ENCODE assay signal across 14 cellular contexts in genomic region chr5:3118321-3118720, GRCh38.
A peak's percentile ranks its signal among the peaks of the same experiment; 100 is the strongest.
DNase-seq lines count a peak whose midpoint lies in the region; ATAC-seq and TF ChIP-seq lines count a peak whose summit lies in the region.
"Had no signal": no experiment of that assay in that cellular context is flagged by ENCODE, and none has a peak within 500 bp of the region (broad histone marks: within the 10 kb centered on the region; RNA-seq: fewer than 3 reads in every experiment).

No MANE protein-coding gene starts in this region.

- H3K79me2 ChIP-seq in neural progenitor cell (ENCODE audit: low read depth), result no peaks in the 10 kb centered on the region

- no peak for TF ChIP-seq POLR2A in erythroblast (IDR thresholded peaks at IDR 0.05; ENCODE audit: low read length)

- H3K9me3 Mint-ChIP-seq in endodermal cell, result no peaks in the 10 kb centered on the region
- peaks cover 5% of the 10 kb centered on the region for H3K9me3 Mint-ChIP-seq in neural progenitor cell

- H3K4me1 ChIP-seq in endodermal cell (ENCODE audit: control insufficient read depth, insufficient read depth, low read length) (peaks cover 31% of the 10 kb centered on the region), neural progenitor cell (peaks cover 72% of the 10 kb centered on the region)

- peaks cover 68% of the 10 kb centered on the region for H3F3A ChIP-seq in neural progenitor cell (ENCODE audit: low read depth)

- peaks cover 67% of the 10 kb centered on the region for H4K20me1 ChIP-seq in neural progenitor cell (ENCODE audit: low read depth)

- H3K27ac ChIP-seq in endodermal cell (ENCODE audit: low read depth, low read length) (no peak overlapping the region), neural progenitor cell (no peak overlapping the region)

- H3K27ac Mint-ChIP-seq in endodermal cell, result no peak overlapping the region
- H3K27ac Mint-ChIP-seq in neural progenitor cell, result no peak overlapping the region

- H3K9ac ChIP-seq in endodermal cell (ENCODE audit: extremely low read depth, low read length, poor library complexity, severe bottlenecking) (no peak overlapping the region), neural progenitor cell (no peak overlapping the region)
- H3K9ac ChIP-seq: SK-N-SH had no signal

- H3K4me1 Mint-ChIP-seq in endodermal cell, result peaks cover 70% of the 10 kb centered on the region
- peaks cover 68% of the 10 kb centered on the region for H3K4me1 Mint-ChIP-seq in neural progenitor cell

- H3K4me3 ChIP-seq in endodermal cell (ENCODE audit: low read length), result no peak overlapping the region
- H3K4me3 ChIP-seq in neural progenitor cell, result peak overlapping the region; percentile 21

- peak overlapping the region; percentile 67 for H3K4me2 ChIP-seq in neural progenitor cell
- H3K4me2 ChIP-seq: SK-N-SH had no signal

- no peaks in the 10 kb centered on the region for H3K36me3 ChIP-seq in endodermal cell (ENCODE audit: control insufficient read depth, insufficient read depth, low read length)
- no peaks in the 10 kb centered on the region for H3K36me3 ChIP-seq in neural progenitor cell

- H3K9me3 ChIP-seq in endodermal cell (ENCODE audit: control insufficient read depth, low read length), result no peaks in the 10 kb centered on the region
- no peaks in the 10 kb centered on the region for H3K9me3 ChIP-seq in neural progenitor cell (ENCODE audit: low read depth)
- H3K9me3 ChIP-seq: SK-N-SH had no signal

- TF ChIP-seq CTCF in endodermal cell (conservative IDR thresholded peaks at IDR 0.05) (no peak), neural progenitor cell (IDR thresholded peaks at IDR 0.05) (no peak)

- peaks cover 84% of the 10 kb centered on the region for H3K27me3 Mint-ChIP-seq in endodermal cell (ENCODE audit: insufficient read depth)
- H3K27me3 Mint-ChIP-seq in neural progenitor cell (ENCODE audit: insufficient read depth, low read depth), result peaks cover 32% of the 10 kb centered on the region

- H2AFZ ChIP-seq in neural progenitor cell (replicated peaks), result no peak overlapping the region

- DNase-seq in ELF-1 (ENCODE audit: low read depth, low spot score) (peak; percentile 83), NCI-H1930 (lab: John Stamatoyannopoulos, UW) (peak; percentile 69 to 72), endodermal cell (peak; percentile 66), neural progenitor cell (ENCODE audit: low spot score) (peak; percentile 65), HPDE6-E6E7 (ENCODE audit: extremely low spot score) (no peak), erythroblast (lab: John Stamatoyannopoulos, UW) (no peak)
- DNase-seq in activated effector memory CD4-positive, alpha-beta T cell treated with Interleukin-2 at 50 U/mL for 16 hours, result no peak
- DNase-seq: HCEC 1CT, NCI-H1436, NCI-H2081, NCI-H226, NCI-H526 treated with DMSO at 0.1 percent for 48 hours, SK-N-SH had no signal

- H3K36me3 Mint-ChIP-seq in endodermal cell (ENCODE audit: low read depth), result no peaks in the 10 kb centered on the region
- H3K36me3 Mint-ChIP-seq in neural progenitor cell, result no peaks in the 10 kb centered on the region

- WGBS in endodermal cell (ENCODE audit: insufficient coverage in 1 of 2, insufficient read length in 1 of 2), 2 experiments, result 22 to 23% methylated on average over 12 to 15 of the region's 15 CpGs

- H3K4me3 Mint-ChIP-seq in endodermal cell, result peak overlapping the region; percentile 20
- peak overlapping the region; percentile 72 for H3K4me3 Mint-ChIP-seq in neural progenitor cell

- no peak for ATAC-seq in HG03342 (IDR thresholded peaks at IDR 0.05; ENCODE audit: unreplicated experiment)

- H3K27me3 ChIP-seq in endodermal cell (ENCODE audit: control insufficient read depth, insufficient read depth, low read length, poor library complexity, severe bottlenecking), result peaks cover 15% of the 10 kb centered on the region
- H3K27me3 ChIP-seq in neural progenitor cell, result peaks cover 77% of the 10 kb centered on the region

Comparison
In these comparisons a context has a peak if more than half of its experiments do, and no peak if none do; other contexts are left out.
1. DNase-seq: peak in ELF-1 (single experiment), NCI-H1930 (2 of 2), endodermal cell (single experiment) and neural progenitor cell (single experiment); none in HPDE6-E6E7 (single experiment), erythroblast (0 of 2) and activated effector memory CD4-positive, alpha-beta T cell treated with Interleukin-2 at 50 U/mL for 16 hours (single experiment).